Comparison of ENCODE assay signal across 1 cellular context in genomic region chr16:48963306-48963705, GRCh38.
TF ChIP-seq lines count a peak whose summit lies in the region.

No MANE protein-coding gene starts in this region.

TF ChIP-seq in IMR-90, 13 proteins besides CTCF, POLR2A, EP300 and RAD21:
- TF ChIP-seq FOS (IDR thresholded peaks at IDR 0.05; ENCODE audit: low read depth, low read length) (no peak), ELK1 (IDR thresholded peaks at IDR 0.05; ENCODE audit: borderline replicate concordance, low read depth, low read length) (no peak), MAZ (IDR thresholded peaks at IDR 0.05; ENCODE audit: borderline replicate concordance, low read depth, low read length) (no peak), RCOR1 (IDR thresholded peaks at IDR 0.05; ENCODE audit: insufficient replicate concordance, low read length) (no peak), RFX5 (IDR thresholded peaks at IDR 0.05; ENCODE audit: low read depth, low read length) (no peak), MAFK (IDR thresholded peaks at IDR 0.05; ENCODE audit: low read depth, low read length) (no peak), SMC3 (IDR thresholded peaks at IDR 0.05; ENCODE audit: low read depth, low read length) (no peak), BHLHE40 (IDR thresholded peaks at IDR 0.05; ENCODE audit: low read depth, low read length) (no peak), USF2 (IDR thresholded peaks at IDR 0.05; ENCODE audit: low read depth, low read length) (no peak), NFE2L2 (IDR thresholded peaks at IDR 0.05; ENCODE audit: low read depth, low read length) (no peak), CHD1 (IDR thresholded peaks at IDR 0.05; ENCODE audit: low read depth, low read length) (no peak), CEBPB (IDR thresholded peaks at IDR 0.05; ENCODE audit: low read depth, low read length) (no peak), MXI1 (IDR thresholded peaks at IDR 0.05; ENCODE audit: borderline replicate concordance, low read depth, low read length) (no peak)
